ENCODE assay signal across 8 cellular contexts in the genomic region with DNA sequence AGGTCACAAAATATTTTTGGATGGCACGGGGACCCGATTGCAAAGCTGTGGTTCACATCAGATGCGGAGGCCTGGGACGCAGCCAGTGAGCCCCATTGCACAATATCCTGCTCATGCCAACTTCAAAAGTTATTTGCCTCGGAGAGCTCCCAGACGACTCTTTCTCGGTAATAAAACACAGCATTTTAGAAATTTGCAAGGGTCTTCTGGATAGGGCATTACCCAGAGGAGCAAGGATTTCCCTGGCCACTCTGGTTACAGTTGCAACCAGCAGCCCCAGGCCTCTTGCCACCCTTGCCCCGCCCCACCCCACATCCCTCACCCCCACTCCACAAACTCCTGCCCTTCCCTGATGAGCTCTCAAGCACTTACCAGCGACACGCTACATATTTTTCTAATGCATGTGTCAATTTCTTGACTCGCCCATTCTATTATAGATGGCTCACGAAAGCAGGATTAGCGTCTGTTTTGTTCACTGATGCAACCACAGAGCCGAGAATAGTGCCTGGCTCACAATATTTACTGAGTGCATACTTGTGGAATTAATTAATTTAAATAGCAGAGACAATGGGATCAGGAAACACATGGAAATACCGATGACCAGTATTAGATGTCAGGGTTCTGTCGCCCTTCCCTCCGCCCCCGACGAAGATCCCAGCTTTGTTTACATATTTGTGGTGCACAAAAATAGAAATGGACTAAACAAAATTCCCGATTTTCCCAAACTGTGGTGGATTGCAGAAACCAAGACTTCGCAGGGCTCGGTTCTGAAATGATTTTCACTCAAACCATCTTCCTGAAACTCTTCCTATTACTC.
DNase-seq lines count a peak whose midpoint lies in the region; ATAC-seq and TF ChIP-seq lines count a peak whose summit lies in the region.

No MANE protein-coding gene starts in this region.

- peak; percentile 12 for DNase-seq in HCT116 (ENCODE audit: low read depth, low spot score)
- peak; percentile 18 for DNase-seq in Panc1 (ENCODE audit: low read depth, low spot score)
- DNase-seq in fibroblast of mammary gland (ENCODE audit: low read depth): peak; percentile 79
- peak; percentile 82 for DNase-seq in sciatic nerve (ENCODE audit: low spot score)
- DNase-seq in activated naive CD4-positive, alpha-beta T cell treated with anti-CD3 and anti-CD28 coated beads for 36 hours: no peak
- DNase-seq in GM10266 (ENCODE audit: extremely low spot score): no peak
- no peak for DNase-seq in NK-92 (lab: John Stamatoyannopoulos, UW; ENCODE audit: unreplicated experiment)

- no peaks in the 10 kb centered on the region for H4K20me1 ChIP-seq in HCT116 (ENCODE audit: insufficient read depth)

- H3K9me2 ChIP-seq in HCT116 (ENCODE audit: insufficient read depth): no peaks in the 10 kb centered on the region

- no peak for TF ChIP-seq RAD21 in HCT116 (IDR thresholded peaks at IDR 0.05; ENCODE audit: low read depth)

- no peak overlapping the region for H3K27ac Mint-ChIP-seq in activated naive CD4-positive, alpha-beta T cell treated with anti-CD3 and anti-CD28 coated beads for 36 hours

- no peak for TF ChIP-seq POLR2A in HCT116 (IDR thresholded peaks at IDR 0.05; ENCODE audit: borderline replicate concordance, extremely low read depth, insufficient read depth, insufficient read length)

- H3K9ac ChIP-seq in HCT116 (ENCODE audit: low read length): peak overlapping the region; percentile 26; the same call in 1 of the 2 replicates

- in situ Hi-C loops in Panc1 (cut with HindIII; ENCODE audit: low pct_unique_long_range_greater_than_20kb, low sequenced_read_pairs): no loop called here

- H3K36me3 ChIP-seq in HCT116 (ENCODE audit: control insufficient read depth in 1 of 2, insufficient read depth in 2 of 2, low read length in 2 of 2): no peaks in the 10 kb centered on the region
- H3K36me3 ChIP-seq in Panc1 (ENCODE audit: control insufficient read depth, insufficient read depth, low read length): no peaks in the 10 kb centered on the region

- no TSS peak for BruUV-seq in HCT116 (replicated peaks; lab: Mats Ljungman, UMichigan)
- BruUV-seq in Panc1 (replicated peaks; lab: Mats Ljungman, UMichigan): no TSS peak

- peak overlapping the region; percentile 68 for H3K4me2 ChIP-seq in HCT116 (ENCODE audit: low read length)

- H3K4me1 ChIP-seq in HCT116 (ENCODE audit: control insufficient read depth in 1 of 2, insufficient read depth in 2 of 2, low read length in 2 of 2) (peaks cover 24 to 37% of the 10 kb centered on the region in 2 experiments; a peak in 3 of 4 replicates), Panc1 (ENCODE audit: control insufficient read depth, insufficient read depth, low read length) (peaks cover 37% of the 10 kb centered on the region)

- H3K27ac ChIP-seq in HCT116 (ENCODE audit: low read depth, low read length) (peak overlapping the region; percentile 55), Panc1 (ENCODE audit: low read length) (peak overlapping the region; percentile 80)

- no peaks in the 10 kb centered on the region for H3K36me3 Mint-ChIP-seq in activated naive CD4-positive, alpha-beta T cell treated with anti-CD3 and anti-CD28 coated beads for 36 hours (ENCODE audit: low read depth)

- no peaks in the 10 kb centered on the region for H3K27me3 ChIP-seq in HCT116 (ENCODE audit: insufficient read depth, low read length)
- no peaks in the 10 kb centered on the region for H3K27me3 ChIP-seq in Panc1 (ENCODE audit: control insufficient read depth, insufficient read depth, low read length)

- intact Hi-C loops in HCT116 (cut with micrococcal nuclease): no loop called here
- intact Hi-C loops in Panc1 (cut with micrococcal nuclease; ENCODE audit: unreplicated experiment): no loop called here
- intact Hi-C loops in sciatic nerve (cut with DNase I): no loop called here
- intact Hi-C loops in activated naive CD4-positive, alpha-beta T cell treated with anti-CD3 and anti-CD28 coated beads for 36 hours (cut with micrococcal nuclease): no loop called here

- H3K9me3 ChIP-seq in HCT116 (ENCODE audit: control insufficient read depth in 1 of 2, insufficient read depth in 1 of 2, low read depth in 1 of 2, low read length in 2 of 2) (no peaks in the 10 kb centered on the region), Panc1 (ENCODE audit: control insufficient read depth, insufficient read depth, low read depth, low read length) (no peaks in the 10 kb centered on the region)

- H3K4me3 ChIP-seq in HCT116 (replicated peaks in 1 of 2; ENCODE audit: low read depth in 1 of 2, low read length in 2 of 2): peak overlapping the region; percentile 17 to 33; a peak in 3 of 4 replicates
- H3K4me3 ChIP-seq in Panc1 (ENCODE audit: low read depth in 2 of 2, low read length in 2 of 2): peak overlapping the region; percentile 8 to 34
- peak overlapping the region; percentile 9 for H3K4me3 ChIP-seq in fibroblast of mammary gland (ENCODE audit: control insufficient read depth, low read depth, low read length)

- ATAC-seq in HCT116 (peak; percentile 68), Panc1 (peak; percentile 71), sciatic nerve (peak; percentile 86), GM18868 (IDR thresholded peaks at IDR 0.05; ENCODE audit: unreplicated experiment) (no peak)

- H3K4me3 Mint-ChIP-seq in activated naive CD4-positive, alpha-beta T cell treated with anti-CD3 and anti-CD28 coated beads for 36 hours: no peak overlapping the region

- no peak overlapping the region for H2AFZ ChIP-seq in HCT116 (ENCODE audit: low read depth, low read length, poor library complexity, severe bottlenecking)

- POLR2A ChIA-PET in HCT116 (lab: Charles Lee): interaction anchor here (1.1 kb wide), 1 partner anchor 126 kb away, joined by 3 read pairs; no protein-coding TSS in a partner anchor
- POLR2A ChIA-PET in Panc1 (lab: Charles Lee): no interaction called here

- no peaks in the 10 kb centered on the region for H3K9me3 Mint-ChIP-seq in activated naive CD4-positive, alpha-beta T cell treated with anti-CD3 and anti-CD28 coated beads for 36 hours

- CTCF ChIA-PET in HCT116 (lab: Charles Lee): no interaction called here
- CTCF ChIA-PET in Panc1 (lab: Charles Lee): no interaction called here
- CTCF ChIA-PET in activated naive CD4-positive, alpha-beta T cell treated with anti-CD3 and anti-CD28 coated beads for 36 hours (lab: Charles Lee): no interaction called here

- no peaks in the 10 kb centered on the region for H3K79me2 ChIP-seq in HCT116 (ENCODE audit: insufficient read depth, low read length)

- peaks cover 5% of the 10 kb centered on the region for H3K4me1 Mint-ChIP-seq in activated naive CD4-positive, alpha-beta T cell treated with anti-CD3 and anti-CD28 coated beads for 36 hours (ENCODE audit: low read depth)

- H3K27me3 Mint-ChIP-seq in activated naive CD4-positive, alpha-beta T cell treated with anti-CD3 and anti-CD28 coated beads for 36 hours (ENCODE audit: low read depth): peaks cover 4% of the 10 kb centered on the region

- RAD21 ChIA-PET in HCT116 (lab: Charles Lee; ENCODE audit: low non-redundant PET in 1 of 2, low total read pairs in 2 of 2, uncharacterized antibody in 2 of 2, unreplicated experiment in 2 of 2): interaction anchor here (0.6 to 0.8 kb wide), 2 partner anchors 12 to 71 kb away, joined by 4 to 6 read pairs; no protein-coding TSS in a partner anchor

- TF ChIP-seq CTCF in HCT116 (IDR thresholded peaks at IDR 0.05 in 2 of 3, conservative IDR thresholded peaks at IDR 0.05 in 1 of 3; ENCODE audit: borderline replicate concordance in 1 of 3, insufficient read depth in 1 of 3, low read depth in 2 of 3, low read length in 2 of 3): no peak
- TF ChIP-seq CTCF in Panc1 (IDR thresholded peaks at IDR 0.05): no peak
- TF ChIP-seq CTCF in fibroblast of mammary gland (conservative IDR thresholded peaks at IDR 0.05; ENCODE audit: control insufficient read depth, insufficient read depth, low read depth, low read length): no peak
- TF ChIP-seq CTCF in GM10266 (IDR thresholded peaks at IDR 0.05; ENCODE audit: control insufficient read depth, insufficient read depth, low read depth, missing control alignments): no peak

TF ChIP-seq in HCT116, 20 proteins besides CTCF, POLR2A, EP300 and RAD21 (continues in another document):
- TF ChIP-seq TCF7L2 (IDR thresholded peaks at IDR 0.05; ENCODE audit: borderline replicate concordance, extremely low read depth, insufficient read depth, insufficient read length) (peak; percentile 27), EGR1 (IDR thresholded peaks at IDR 0.05; ENCODE audit: low read depth) (no peak), CEBPB (IDR thresholded peaks at IDR 0.05; ENCODE audit: low read depth) (peak; percentile 93), ELF1 (IDR thresholded peaks at IDR 0.05; ENCODE audit: borderline replicate concordance, low read depth) (no peak), ZBTB33 (IDR thresholded peaks at IDR 0.05; ENCODE audit: extremely low read depth, insufficient replicate concordance, low read length) (no peak), EZH2phosphoT487 (IDR thresholded peaks at IDR 0.05; ENCODE audit: borderline replicate concordance) (no peak), SIN3A (IDR thresholded peaks at IDR 0.05; ENCODE audit: low read depth) (peak; percentile 7; the same call in 1 of the 2 replicates), POLR2AphosphoS5 (IDR thresholded peaks at IDR 0.05; ENCODE audit: low read depth, low read length) (no peak), ZNF274 (IDR thresholded peaks at IDR 0.05; ENCODE audit: low read depth, low read length) (no peak), ZFX (IDR thresholded peaks at IDR 0.05) (no peak), SP1 (IDR thresholded peaks at IDR 0.05; ENCODE audit: low read depth) (0 out of 2 replicates have a peak, but pooled peaks have one; percentile 5)
- TF ChIP-seq, protein P1, sequence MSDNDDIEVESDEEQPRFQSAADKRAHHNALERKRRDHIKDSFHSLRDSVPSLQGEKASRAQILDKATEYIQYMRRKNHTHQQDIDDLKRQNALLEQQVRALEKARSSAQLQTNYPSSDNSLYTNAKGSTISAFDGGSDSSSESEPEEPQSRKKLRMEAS (IDR thresholded peaks at IDR 0.05): peak; percentile 9; the same call in 1 of the 2 replicates

Comparison
In these comparisons a context has a peak if more than half of its experiments do, and no peak if none do; other contexts are left out.
1. DNase-seq: peak in HCT116 (single experiment), Panc1 (single experiment), fibroblast of mammary gland (single experiment) and sciatic nerve (single experiment); none in activated naive CD4-positive, alpha-beta T cell treated with anti-CD3 and anti-CD28 coated beads for 36 hours (single experiment), GM10266 (single experiment) and NK-92 (single experiment).
2. Peak in every context shown above with its lines, with median percentiles within 50 percentile points of each other: H3K4me3 ChIP-seq.